ENCODE assay signal across 21 cellular contexts in genomic region chr2:240419321-240419720, GRCh38.
"Had no signal": no experiment of that assay in that cellular context is flagged by ENCODE, and none has a peak within 500 bp of the region (broad histone marks: within the 10 kb centered on the region; RNA-seq: fewer than 3 reads in every experiment).

No MANE protein-coding gene starts in this region.

- DNase-seq: activated CD4-positive, alpha-beta T cell treated with anti-CD3 and anti-CD28 coated beads for 48 hours; activated CD4-positive, CD25-positive, alpha-beta regulatory T cell; activated CD8-positive, alpha-beta memory T cell treated with anti-CD3 and anti-CD28 coated beads, Interleukin-2, amount 50 U/mL, for 4 hours; activated CD8-positive, alpha-beta T cell treated with anti-CD3 and anti-CD28 coated beads, Interleukin-2, amount 10 ng/mL, durations not matched to agents 7 days and 5 days; activated naive CD4-positive, alpha-beta T cell treated with Interleukin-2 at 50 U/mL for 16 hours; foreskin fibroblast; mucosa of descending colon; naive B cell; stimulated activated CD4-positive, alpha-beta T cell treated with anti-CD3 and anti-CD28 coated beads, Interleukin-12 subunit alpha, Interleukin-12 subunit beta, amount 100 ng/mL, for 4 hours; stimulated activated CD4-positive, alpha-beta T cell treated with anti-CD3 and anti-CD28 coated beads, Interleukin-1b, Interleukin-23, amount 100 ng/mL, for 48 hours; stimulated activated naive CD4-positive, alpha-beta T cell treated with Interleukin-2 at 50 U/mL for 16 hours; substantia nigra; T-helper 9 cell had no signal

- ATAC-seq: activated CD8-positive, alpha-beta T cell treated with anti-CD3 and anti-CD28 coated beads, Interleukin-2, amount 10 ng/mL, durations not matched to agents 7 days and 5 days; body of pancreas; mucosa of descending colon; SK-N-SH treated with all-trans-retinoic acid at 6 μM for 48 hours; T-cell had no signal

- H3K4me3 Mint-ChIP-seq: activated CD8-positive, alpha-beta T cell treated with anti-CD3 and anti-CD28 coated beads, Interleukin-2, amount 10 ng/mL, durations not matched to agents 7 days and 5 days; memory B cell; naive B cell; T-cell had no signal

- H3K4me1 Mint-ChIP-seq: memory B cell, naive B cell, T-cell had no signal

- H3K27ac Mint-ChIP-seq: activated CD8-positive, alpha-beta T cell treated with anti-CD3 and anti-CD28 coated beads, Interleukin-2, amount 10 ng/mL, durations not matched to agents 7 days and 5 days; memory B cell; naive B cell; T-cell had no signal

- H3K9me3 ChIP-seq: body of pancreas had no signal

- H3K27ac ChIP-seq: body of pancreas, dorsolateral prefrontal cortex, epithelial cell of prostate, hepatocyte, tibial nerve had no signal

- H3K36me3 Mint-ChIP-seq: memory B cell, naive B cell, T-cell had no signal

- H3K27me3 ChIP-seq: body of pancreas, dorsolateral prefrontal cortex, hepatocyte, tibial nerve had no signal

- H3K36me3 ChIP-seq: tibial nerve had no signal

- H3K4me3 ChIP-seq: body of pancreas, dorsolateral prefrontal cortex, hepatocyte, mucosa of descending colon, tibial nerve had no signal

- H3K4me1 ChIP-seq: body of pancreas had no signal

- H3K27me3 Mint-ChIP-seq: T-cell had no signal
